15 cellular contexts compared by ENCODE assay signal in genomic region chr13:20390526-20391175, GRCh38.
"Had no signal": no experiment of that assay in that cellular context is flagged by ENCODE, and none has a peak within 500 bp of the region (broad histone marks: within the 10 kb centered on the region; RNA-seq: fewer than 3 reads in every experiment).

No MANE protein-coding gene starts in this region.

- H3K27ac Mint-ChIP-seq: activated CD4-positive, alpha-beta T cell treated with anti-CD3 and anti-CD28 coated beads for 36 hours; activated naive CD8-positive, alpha-beta T cell treated with anti-CD3 and anti-CD28 coated beads for 36 hours; stimulated activated memory B cell treated with anti-CD40 and anti-IgM and Interleukin-4, amounts not matched to agents 10 μg/mL and 1 μg/mL and 100 μg/mL, for 72 hours had no signal

- H3K4me3 Mint-ChIP-seq: activated CD4-positive, alpha-beta T cell treated with anti-CD3 and anti-CD28 coated beads for 36 hours; activated naive CD8-positive, alpha-beta T cell treated with anti-CD3 and anti-CD28 coated beads for 36 hours; naive thymus-derived CD4-positive, alpha-beta T cell; stimulated activated memory B cell treated with anti-CD40 and anti-IgM and Interleukin-4, amounts not matched to agents 10 μg/mL and 1 μg/mL and 100 μg/mL, for 72 hours; type B pancreatic cell had no signal

- H3K9me3 Mint-ChIP-seq: activated naive CD8-positive, alpha-beta T cell treated with anti-CD3 and anti-CD28 coated beads for 36 hours; stimulated activated memory B cell treated with anti-CD40 and anti-IgM and Interleukin-4, amounts not matched to agents 10 μg/mL and 1 μg/mL and 100 μg/mL, for 72 hours; type B pancreatic cell had no signal

- H3K4me3 ChIP-seq: ascending aorta, lower lobe of right lung, prostate gland, right lobe of liver had no signal

- H3K27me3 Mint-ChIP-seq: activated CD4-positive, alpha-beta T cell treated with anti-CD3 and anti-CD28 coated beads for 36 hours; activated naive CD8-positive, alpha-beta T cell treated with anti-CD3 and anti-CD28 coated beads for 36 hours; naive thymus-derived CD4-positive, alpha-beta T cell; stimulated activated memory B cell treated with anti-CD40 and anti-IgM and Interleukin-4, amounts not matched to agents 10 μg/mL and 1 μg/mL and 100 μg/mL, for 72 hours; type B pancreatic cell had no signal

- H3K27ac ChIP-seq: ascending aorta, lower lobe of right lung, prostate gland, right lobe of liver, WERI-Rb-1 had no signal

- H3K27me3 ChIP-seq: ascending aorta, right lobe of liver had no signal

- H3K9me3 ChIP-seq: ascending aorta, lower lobe of right lung, prostate gland, right lobe of liver had no signal

- H3K36me3 Mint-ChIP-seq: activated naive CD8-positive, alpha-beta T cell treated with anti-CD3 and anti-CD28 coated beads for 36 hours; stimulated activated memory B cell treated with anti-CD40 and anti-IgM and Interleukin-4, amounts not matched to agents 10 μg/mL and 1 μg/mL and 100 μg/mL, for 72 hours; type B pancreatic cell had no signal

- H3K4me1 Mint-ChIP-seq: stimulated activated memory B cell treated with anti-CD40 and anti-IgM and Interleukin-4, amounts not matched to agents 10 μg/mL and 1 μg/mL and 100 μg/mL, for 72 hours had no signal

- H3K4me1 ChIP-seq: lower lobe of right lung, prostate gland, right lobe of liver had no signal

- ATAC-seq: activated CD4-positive, alpha-beta T cell treated with anti-CD3 and anti-CD28 coated beads for 36 hours; stimulated activated memory B cell treated with anti-CD40 and anti-IgM and Interleukin-4, amounts not matched to agents 10 μg/mL and 1 μg/mL and 100 μg/mL, for 72 hours had no signal

- DNase-seq: activated CD4-positive, alpha-beta T cell treated with anti-CD3 and anti-CD28 coated beads for 36 hours; activated naive CD8-positive, alpha-beta T cell treated with anti-CD3 and anti-CD28 coated beads for 36 hours; activated T-cell treated with anti-CD3 and anti-CD28 coated beads for 4 hours; foreskin melanocyte; lower lobe of right lung; naive thymus-derived CD4-positive, alpha-beta T cell; right lobe of liver; SIG-M5; SW 1271; T-helper 9 cell; WERI-Rb-1 had no signal

- H3K36me3 ChIP-seq: ascending aorta, lower lobe of right lung, prostate gland, right lobe of liver, WERI-Rb-1 had no signal
